ENCODE assay signal across 8 cellular contexts in the genomic region with DNA sequence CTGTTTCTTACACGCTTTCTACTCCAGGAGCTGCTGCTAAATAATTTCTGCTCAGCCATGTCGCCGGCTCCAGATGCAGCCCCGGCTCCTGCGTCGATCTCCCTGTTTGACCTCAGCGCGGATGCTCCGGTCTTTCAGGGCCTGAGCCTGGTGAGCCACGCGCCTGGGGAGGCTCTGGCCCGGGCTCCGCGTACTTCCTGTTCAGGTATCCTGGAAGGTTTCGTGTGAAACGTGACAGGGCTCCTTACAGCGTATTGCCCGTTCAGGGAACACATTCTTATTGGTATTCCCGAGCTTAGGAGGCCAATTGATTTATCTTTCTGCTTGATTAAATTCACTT. TPM values are rescaled to one million over a fixed set of nuclear protein-coding genes. Genes with fewer than 3 reads are reported as not detected.
A peak's percentile ranks its signal among the peaks of the same experiment; 100 is the strongest.
DNase-seq lines count a peak whose midpoint lies in the region; ATAC-seq and TF ChIP-seq lines count a peak whose summit lies in the region.

No MANE protein-coding gene starts in this region.

- peaks cover 3% of the 10 kb centered on the region for H3K27me3 Mint-ChIP-seq in endothelial cell (ENCODE audit: unreplicated experiment)

- TF ChIP-seq POLR2A in thyroid gland (IDR thresholded peaks at IDR 0.05) = no peak

- DNase-seq in NCI-H2227 (lab: John Stamatoyannopoulos, UW; ENCODE audit: unreplicated experiment) (peak; percentile 37), NCI-H2227 treated with DMSO at 0.1 percent for 48 hours (lab: John Stamatoyannopoulos, UW) (no peak), endothelial cell (ENCODE audit: low spot score) (peak; percentile 61), mucosa of descending colon (peak; percentile 74 to 86 (median 79)), thyroid gland (peak; percentile 55 to 61), GOT3 (lab: John Stamatoyannopoulos, UW) (no peak)

- peak; percentile 65 for ATAC-seq in mucosa of descending colon

- H3K9me3 ChIP-seq in HUES6 (ENCODE audit: control insufficient read depth, insufficient read depth, low read depth, low read length) (no peaks in the 10 kb centered on the region), mucosa of descending colon (no peaks in the 10 kb centered on the region), thyroid gland (no peaks in the 10 kb centered on the region)

- TF ChIP-seq CTCF in WI38 (IDR thresholded peaks at IDR 0.05; ENCODE audit: low read depth, low read length) (no peak), endothelial cell (IDR thresholded peaks at IDR 0.05; ENCODE audit: unreplicated experiment) (no peak), mucosa of descending colon (IDR thresholded peaks at IDR 0.05) (no peak), thyroid gland (IDR thresholded peaks at IDR 0.05) (no peak)

- H3K27me3 ChIP-seq in HUES6 (ENCODE audit: control insufficient read depth, insufficient read depth, low read length) (no peaks in the 10 kb centered on the region), thyroid gland (no peaks in the 10 kb centered on the region)

- intact Hi-C loops in mucosa of descending colon (cut with DNase I, micrococcal nuclease) = no loop called here
- intact Hi-C loops in thyroid gland (cut with DNase I) = no loop called here

- H3K4me1 ChIP-seq in HUES6 (ENCODE audit: control insufficient read depth, insufficient read depth, low read length) = peaks cover 11% of the 10 kb centered on the region; the same call in 1 of the 2 replicates
- peaks cover 20% of the 10 kb centered on the region for H3K4me1 ChIP-seq in mucosa of descending colon (ENCODE audit: low read depth)
- peaks cover 24% of the 10 kb centered on the region in 2 donors for H3K4me1 ChIP-seq in thyroid gland

- no peaks in the 10 kb centered on the region for H3K9me3 Mint-ChIP-seq in endothelial cell (ENCODE audit: unreplicated experiment)

- 0 to 1% methylated on average over 13 to 15 of the region's 19 CpGs for WGBS in thyroid gland, 2 donors

- peaks cover 22% of the 10 kb centered on the region for H3K4me1 Mint-ChIP-seq in endothelial cell (ENCODE audit: unreplicated experiment)

- H3K36me3 ChIP-seq in HUES6 (ENCODE audit: control insufficient read depth, insufficient read depth, low read length) = peaks cover 52% of the 10 kb centered on the region
- H3K36me3 ChIP-seq in mucosa of descending colon (ENCODE audit: low read depth) = peaks cover 6% of the 10 kb centered on the region
- peaks cover 42% of the 10 kb centered on the region in 2 donors for H3K36me3 ChIP-seq in thyroid gland

- peak overlapping the region; percentile 74 for H3K4me3 ChIP-seq in HUES6 (ENCODE audit: low read depth, low read length)
- H3K4me3 ChIP-seq in WI38 (ENCODE audit: low read depth, low read length) = peak overlapping the region; percentile 90
- peak overlapping the region; percentile 46 for H3K4me3 ChIP-seq in mucosa of descending colon
- H3K4me3 ChIP-seq in thyroid gland (replicated peaks in 1 of 3) = peak overlapping the region; percentile 23 to 75 (median 70)

- H3K27ac ChIP-seq in HUES6 (ENCODE audit: low read depth, low read length) = peak overlapping the region; percentile 8
- peak overlapping the region; percentile 52 to 88 (median 70) for H3K27ac ChIP-seq in thyroid gland

- H3K9ac ChIP-seq in HUES6 (ENCODE audit: low read length) = peak overlapping the region; percentile 72

- peak overlapping the region; percentile 99 for H3K27ac Mint-ChIP-seq in endothelial cell (ENCODE audit: unreplicated experiment)

- peaks cover 35% of the 10 kb centered on the region for H3K36me3 Mint-ChIP-seq in endothelial cell (ENCODE audit: low read depth, unreplicated experiment)

- H3K4me3 Mint-ChIP-seq in endothelial cell (ENCODE audit: unreplicated experiment) = peak overlapping the region; percentile 100

RNA-seq across cellular contexts. Expression of a gene that starts 0.6 kb away (rescaled TPM):
- total RNA-seq in endothelial cell (ENCODE audit: unreplicated experiment) = 43.8 TPM
- 10 to 100 TPM; 38.6 to 65.2 (median 47.1) TPM for total RNA-seq in mucosa of descending colon
- total RNA-seq in thyroid gland = 10 to 100 TPM; 38.1 to 66.4 (median 45.5) TPM

RNA-seq across cellular contexts. Expression of a gene that starts 0.7 kb away (rescaled TPM):
- total RNA-seq in endothelial cell (ENCODE audit: unreplicated experiment) (48.5 TPM), mucosa of descending colon (10 to 100 TPM; 51.9 to 74.3 (median 63.4) TPM), thyroid gland (10 to 100 TPM; 48.8 to 59.3 (median 54.6) TPM)

RNA-seq across cellular contexts. Expression of a gene that starts 11.4 kb away (rescaled TPM):
- total RNA-seq in endothelial cell (ENCODE audit: unreplicated experiment) (11.4 TPM), mucosa of descending colon (10 to 100 TPM in 2 of 3 donors, 1 to 10 TPM in 1; 6.7 to 21.3 (median 10.4) TPM), thyroid gland (10 to 100 TPM; 29.6 to 96.8 (median 63.6) TPM)

RNA-seq across cellular contexts. Expression of a gene that starts 15.1 kb away (rescaled TPM):
- total RNA-seq in endothelial cell (ENCODE audit: unreplicated experiment) (7.3 TPM), mucosa of descending colon (10 to 100 TPM in 1 of 3 donors, 1 to 10 TPM in 2; 4.2 to 10.8 (median 5.8) TPM), thyroid gland (10 to 100 TPM; 12.9 to 24.6 (median 14.9) TPM)

RNA-seq across cellular contexts. Expression of a gene that starts 15.1 kb away (rescaled TPM):
- 29.5 TPM for total RNA-seq in endothelial cell (ENCODE audit: unreplicated experiment)
- 10 to 100 TPM; 29.7 to 37.3 (median 32.7) TPM for total RNA-seq in mucosa of descending colon
- total RNA-seq in thyroid gland = 10 to 100 TPM; 19.5 to 33.0 (median 24.9) TPM

Comparison
In these comparisons a context has a peak if more than half of its experiments do, and no peak if none do; other contexts are left out.
1. DNase-seq: peak in NCI-H2227 (single experiment), endothelial cell (single experiment), mucosa of descending colon (3 of 3) and thyroid gland (2 of 2); none in NCI-H2227 treated with DMSO at 0.1 percent for 48 hours (single experiment) and GOT3 (single experiment).
2. Peak in every context shown above with its lines, with median percentiles within 50 percentile points of each other: H3K4me3 ChIP-seq.